In the genomic region with DNA sequence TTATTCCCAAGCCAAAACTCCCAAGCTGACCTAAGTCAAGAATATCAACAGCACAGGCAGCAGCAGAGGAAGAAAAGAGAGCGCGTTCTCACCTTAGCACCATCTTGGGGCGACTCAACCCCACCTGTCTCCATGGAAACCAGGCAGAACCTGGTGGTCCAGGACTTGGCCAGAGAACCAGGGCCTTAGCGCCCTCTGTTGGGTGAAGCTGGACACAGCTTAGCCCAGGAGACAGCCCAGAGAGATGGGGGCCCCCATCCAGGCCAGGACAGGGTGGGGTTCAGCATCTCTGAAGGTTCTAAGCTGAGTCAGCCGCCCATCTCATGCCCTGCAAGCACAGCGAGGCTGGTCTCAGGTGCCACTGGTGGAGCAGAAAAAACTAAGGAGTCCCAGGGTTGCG, we compare ENCODE assay signal across 10 cellular contexts.
A peak's percentile ranks its signal among the peaks of the same experiment; 100 is the strongest.
DNase-seq lines count a peak whose midpoint lies in the region; ATAC-seq and TF ChIP-seq lines count a peak whose summit lies in the region.
"Had no signal": no experiment of that assay in that cellular context is flagged by ENCODE, and none has a peak within 500 bp of the region (broad histone marks: within the 10 kb centered on the region; RNA-seq: fewer than 3 reads in every experiment).

No MANE protein-coding gene starts in this region.

- ATAC-seq in HG03159 (IDR thresholded peaks at IDR 0.05; ENCODE audit: unreplicated experiment) (no peak), GM18517 (IDR thresholded peaks at IDR 0.05; ENCODE audit: unreplicated experiment) (no peak)

- H3K36me3 Mint-ChIP-seq in activated CD4-positive, alpha-beta T cell treated with anti-CD3 and anti-CD28 coated beads, Interleukin-2, amount 10 ng/mL, durations not matched to agents 7 days and 5 days (ENCODE audit: low read depth): no peaks in the 10 kb centered on the region
- H3K36me3 Mint-ChIP-seq in osteocyte (ENCODE audit: unreplicated experiment): no peaks in the 10 kb centered on the region

- H2AFZ ChIP-seq in Karpas-422 (ENCODE audit: low read length): no peak overlapping the region

- no peaks in the 10 kb centered on the region for H3K4me1 ChIP-seq in Karpas-422 (ENCODE audit: low read length)
- H3K4me1 ChIP-seq: tibial artery had no signal

- CTCF ChIA-PET in activated CD4-positive, alpha-beta T cell treated with anti-CD3 and anti-CD28 coated beads, Interleukin-2, amount 10 ng/mL, durations not matched to agents 7 days and 5 days (lab: Charles Lee): interaction anchor here (0.9 to 1.3 kb wide), 2 partner anchors 32 to 600 kb away, joined by 3 to 4 read pairs; a partner anchor contains a TSS

- H3K36me3 ChIP-seq in Karpas-422 (ENCODE audit: insufficient read depth, low read length): no peaks in the 10 kb centered on the region
- H3K36me3 ChIP-seq: tibial artery had no signal

- POLR2A ChIA-PET in activated CD4-positive, alpha-beta T cell treated with anti-CD3 and anti-CD28 coated beads, Interleukin-2, amount 10 ng/mL, durations not matched to agents 7 days and 5 days (lab: Charles Lee): no interaction called here

- H3K27me3 Mint-ChIP-seq in activated CD4-positive, alpha-beta T cell treated with anti-CD3 and anti-CD28 coated beads, Interleukin-2, amount 10 ng/mL, durations not matched to agents 7 days and 5 days: peaks cover 2% of the 10 kb centered on the region
- no peaks in the 10 kb centered on the region for H3K27me3 Mint-ChIP-seq in osteocyte (ENCODE audit: unreplicated experiment)

- H3K9ac ChIP-seq in Karpas-422 (ENCODE audit: low read length): no peak overlapping the region

- H4K20me1 ChIP-seq in Karpas-422 (ENCODE audit: insufficient read depth, low read depth, low read length): no peaks in the 10 kb centered on the region

- no peak overlapping the region for H3K4me3 ChIP-seq in Karpas-422 (ENCODE audit: low read length)
- H3K4me3 ChIP-seq: tibial artery had no signal

- H3K27me3 ChIP-seq in Karpas-422 (ENCODE audit: low read length): no peaks in the 10 kb centered on the region

- no peak overlapping the region for H3K4me3 Mint-ChIP-seq in activated CD4-positive, alpha-beta T cell treated with anti-CD3 and anti-CD28 coated beads, Interleukin-2, amount 10 ng/mL, durations not matched to agents 7 days and 5 days
- no peak overlapping the region for H3K4me3 Mint-ChIP-seq in osteocyte (ENCODE audit: unreplicated experiment)

- H3K79me2 ChIP-seq in Karpas-422 (ENCODE audit: low read length): no peaks in the 10 kb centered on the region

- DNase-seq in activated CD4-positive, alpha-beta T cell treated with anti-CD3 and anti-CD28 coated beads, Interleukin-2, amount 10 ng/mL, durations not matched to agents 7 days and 5 days: peak; percentile 13
- DNase-seq in activated CD4-positive, alpha-beta T cell treated with anti-CD3 and anti-CD28 coated beads for 4 hours: no peak
- DNase-seq in Karpas-422: peak; percentile 77
- peak; percentile 33 for DNase-seq in dermis blood vessel endothelial cell
- DNase-seq in osteocyte (ENCODE audit: extremely low spot score, unreplicated experiment): no peak
- no peak for DNase-seq in GM03348 (ENCODE audit: low spot score)
- DNase-seq: cortex of kidney, tibial artery had no signal

- H3K4me2 ChIP-seq in Karpas-422 (ENCODE audit: low read depth, low read length, poor library complexity, severe bottlenecking): no peak overlapping the region

- H3K4me1 Mint-ChIP-seq in activated CD4-positive, alpha-beta T cell treated with anti-CD3 and anti-CD28 coated beads, Interleukin-2, amount 10 ng/mL, durations not matched to agents 7 days and 5 days: no peaks in the 10 kb centered on the region
- H3K4me1 Mint-ChIP-seq in osteocyte (ENCODE audit: unreplicated experiment): no peaks in the 10 kb centered on the region

- H3K27ac ChIP-seq in Karpas-422 (ENCODE audit: low read length): no peak overlapping the region
- H3K27ac ChIP-seq: tibial artery had no signal

- no peaks in the 10 kb centered on the region for H3K9me3 Mint-ChIP-seq in activated CD4-positive, alpha-beta T cell treated with anti-CD3 and anti-CD28 coated beads, Interleukin-2, amount 10 ng/mL, durations not matched to agents 7 days and 5 days
- no peaks in the 10 kb centered on the region for H3K9me3 Mint-ChIP-seq in osteocyte (ENCODE audit: unreplicated experiment)

- H3K9me2 ChIP-seq in Karpas-422 (replicated peaks; ENCODE audit: insufficient read depth, low read length): no peaks in the 10 kb centered on the region

- H3K9me3 ChIP-seq in Karpas-422 (ENCODE audit: low read length): no peaks in the 10 kb centered on the region
- H3K9me3 ChIP-seq: tibial artery had no signal

- TF ChIP-seq CTCF in osteocyte (IDR thresholded peaks at IDR 0.05): peak; percentile 24

- no peak overlapping the region for H3K27ac Mint-ChIP-seq in activated CD4-positive, alpha-beta T cell treated with anti-CD3 and anti-CD28 coated beads, Interleukin-2, amount 10 ng/mL, durations not matched to agents 7 days and 5 days
- H3K27ac Mint-ChIP-seq in osteocyte (ENCODE audit: unreplicated experiment): no peak overlapping the region

Comparison
In these comparisons a context has a peak if more than half of its experiments do, and no peak if none do; other contexts are left out.
1. DNase-seq: peak in activated CD4-positive, alpha-beta T cell treated with anti-CD3 and anti-CD28 coated beads, Interleukin-2, amount 10 ng/mL, durations not matched to agents 7 days and 5 days (single experiment), Karpas-422 (single experiment) and dermis blood vessel endothelial cell (single experiment); none in activated CD4-positive, alpha-beta T cell treated with anti-CD3 and anti-CD28 coated beads for 4 hours (0 of 2), osteocyte (single experiment) and GM03348 (single experiment).